26 cellular contexts compared by ENCODE assay signal in the genomic region with DNA sequence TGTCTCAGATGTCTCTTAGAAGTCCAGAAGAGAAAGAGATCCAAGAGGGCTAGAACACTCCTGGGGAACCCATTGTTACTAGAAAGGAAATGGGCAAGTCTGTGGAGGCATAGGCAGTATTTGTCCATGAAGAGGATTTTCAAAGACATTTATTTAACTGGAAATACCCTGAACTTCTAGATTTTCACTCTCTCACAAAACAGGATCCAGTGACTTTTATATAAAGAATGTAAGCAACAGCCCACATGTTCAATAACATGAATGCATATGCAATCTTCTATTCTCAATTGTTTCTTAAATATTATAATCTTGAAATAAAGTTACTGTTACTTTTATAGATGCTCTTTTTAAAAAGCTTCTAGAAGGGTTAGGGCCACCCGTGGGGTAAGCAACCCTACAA. TPM values are rescaled to one million over a fixed set of nuclear protein-coding genes. Genes with fewer than 3 reads are reported as not detected.
"Had no signal": no experiment of that assay in that cellular context is flagged by ENCODE, and none has a peak within 500 bp of the region (broad histone marks: within the 10 kb centered on the region; RNA-seq: fewer than 3 reads in every experiment).

No MANE protein-coding gene starts in this region.

- H3K36me3 ChIP-seq: esophagus squamous epithelium, lower lobe of right lung, prostate gland, right atrium auricular region, stomach had no signal

- H3K27me3 ChIP-seq: foreskin keratinocyte, right atrium auricular region, stomach, testis, tibial artery had no signal

- H3K9me3 Mint-ChIP-seq: nephron progenitor cell; stimulated activated effector memory CD8-positive, alpha-beta T cell treated with anti-CD3 and anti-CD28 coated beads, Interleukin-12 subunit alpha, Interleukin-12 subunit beta, amount 100 ng/mL, for 72 hours; type B pancreatic cell had no signal

- H3K9me3 ChIP-seq: esophagus squamous epithelium, lower lobe of right lung, prostate gland, right atrium auricular region, stomach, testis, tibial artery had no signal

- ATAC-seq: foreskin keratinocyte; left ventricle myocardium superior; lower lobe of right lung; naive thymus-derived CD8-positive, alpha-beta T cell; sciatic nerve; stimulated activated effector memory CD8-positive, alpha-beta T cell treated with anti-CD3 and anti-CD28 coated beads, Interleukin-12 subunit alpha, Interleukin-12 subunit beta, amount 100 ng/mL, for 72 hours had no signal

- H3K4me1 Mint-ChIP-seq: immature natural killer cell; naive thymus-derived CD8-positive, alpha-beta T cell; stimulated activated effector memory CD8-positive, alpha-beta T cell treated with anti-CD3 and anti-CD28 coated beads, Interleukin-12 subunit alpha, Interleukin-12 subunit beta, amount 100 ng/mL, for 72 hours had no signal

- H3K4me1 ChIP-seq: esophagus squamous epithelium, foreskin keratinocyte, lower lobe of right lung, prostate gland, right atrium auricular region, stomach, testis had no signal

- DNase-seq: dermis blood vessel endothelial cell; effector memory CD4-positive, alpha-beta T cell; esophagus squamous epithelium; foreskin keratinocyte; hypothalamus; immature natural killer cell; left ventricle myocardium superior; lower lobe of right lung; naive thymus-derived CD8-positive, alpha-beta T cell; nephron progenitor cell; nucleus accumbens; stimulated activated CD4-positive, alpha-beta T cell treated with anti-CD3 and anti-CD28 coated beads, Interleukin-2, amount 100 ng/mL, for 24 hours; stimulated activated CD4-positive, alpha-beta T cell treated with anti-CD3 and anti-CD28 coated beads, Interleukin-4, amount 100 ng/mL, for 24 hours; stimulated activated naive CD4-positive, alpha-beta T cell treated with Interleukin-2 at 50 U/mL for 16 hours; stomach; testis; tibial artery had no signal

- H3K27ac Mint-ChIP-seq: immature natural killer cell; naive thymus-derived CD8-positive, alpha-beta T cell; nephron progenitor cell; stimulated activated effector memory CD8-positive, alpha-beta T cell treated with anti-CD3 and anti-CD28 coated beads, Interleukin-12 subunit alpha, Interleukin-12 subunit beta, amount 100 ng/mL, for 72 hours; type B pancreatic cell had no signal

- H3K27ac ChIP-seq: coronary artery, esophagus squamous epithelium, foreskin keratinocyte, lower lobe of right lung, prostate gland, right atrium auricular region, stomach, testis, tibial artery had no signal

- H3K4me3 ChIP-seq: coronary artery, esophagus squamous epithelium, lower lobe of right lung, prostate gland, right atrium auricular region, stomach, testis, tibial artery had no signal

- H3K4me3 Mint-ChIP-seq: immature natural killer cell; naive thymus-derived CD8-positive, alpha-beta T cell; nephron progenitor cell; stimulated activated effector memory CD8-positive, alpha-beta T cell treated with anti-CD3 and anti-CD28 coated beads, Interleukin-12 subunit alpha, Interleukin-12 subunit beta, amount 100 ng/mL, for 72 hours; type B pancreatic cell had no signal

- H3K36me3 Mint-ChIP-seq: immature natural killer cell; naive thymus-derived CD8-positive, alpha-beta T cell; stimulated activated effector memory CD8-positive, alpha-beta T cell treated with anti-CD3 and anti-CD28 coated beads, Interleukin-12 subunit alpha, Interleukin-12 subunit beta, amount 100 ng/mL, for 72 hours; type B pancreatic cell had no signal

RNA-seq across cellular contexts. Expression of a gene that starts 53.4 kb away (rescaled TPM):
- total RNA-seq: dermis blood vessel endothelial cell; endothelial cell of umbilical vein; epithelial cell of proximal tubule; foreskin keratinocyte; naive thymus-derived CD8-positive, alpha-beta T cell had no signal
- polyA plus RNA-seq: foreskin keratinocyte; immature natural killer cell; keratinocyte; naive thymus-derived CD8-positive, alpha-beta T cell had no signal
